In the genomic region with DNA sequence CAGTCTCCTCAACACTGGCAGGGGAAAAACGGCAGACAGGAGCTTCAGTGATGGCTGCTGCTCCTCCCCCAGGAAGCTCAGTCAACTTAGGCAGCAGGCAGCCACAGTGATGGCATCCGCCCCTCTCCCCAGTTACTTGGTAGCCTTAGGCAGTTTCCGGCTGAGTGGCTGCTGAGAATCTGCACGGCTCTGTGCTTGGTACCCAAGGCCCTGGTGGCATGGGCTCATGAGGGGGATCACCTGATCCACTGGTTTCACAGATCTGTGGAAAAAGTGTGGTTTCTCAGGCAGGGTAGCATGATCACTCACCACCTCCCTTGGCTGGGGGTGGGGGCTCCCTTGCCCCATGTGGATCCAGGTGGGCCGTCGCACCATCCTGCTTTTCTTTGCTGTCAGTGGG, we compare ENCODE assay signal across 25 cellular contexts.
"Had no signal": no experiment of that assay in that cellular context is flagged by ENCODE, and none has a peak within 500 bp of the region (broad histone marks: within the 10 kb centered on the region; RNA-seq: fewer than 3 reads in every experiment).

No MANE protein-coding gene starts in this region.

- H3K4me3 Mint-ChIP-seq: activated CD8-positive, alpha-beta T cell treated with anti-CD3 and anti-CD28 coated beads, Interleukin-2, amount 10 ng/mL, durations not matched to agents 7 days and 5 days; activated naive CD8-positive, alpha-beta T cell treated with anti-CD3 and anti-CD28 coated beads, Interleukin-2, amount 10 ng/mL, durations not matched to agents 7 days and 5 days; T-helper 1 cell treated with Interleukin-12 subunit alpha and Interleukin-12 subunit beta and Interleukin-4 antibody, amounts not matched to agents 30 μg/mL and 1 μg/mL, for 36 hours; WTC11 had no signal

- H3K36me3 Mint-ChIP-seq: activated naive CD8-positive, alpha-beta T cell treated with anti-CD3 and anti-CD28 coated beads, Interleukin-2, amount 10 ng/mL, durations not matched to agents 7 days and 5 days had no signal

- ATAC-seq: activated CD8-positive, alpha-beta T cell treated with anti-CD3 and anti-CD28 coated beads, Interleukin-2, amount 10 ng/mL, durations not matched to agents 7 days and 5 days; WTC11 had no signal

- H3K36me3 ChIP-seq: adrenal gland, Peyer's patch had no signal

- H3K27me3 Mint-ChIP-seq: activated naive CD8-positive, alpha-beta T cell treated with anti-CD3 and anti-CD28 coated beads, Interleukin-2, amount 10 ng/mL, durations not matched to agents 7 days and 5 days had no signal

- H3K27me3 ChIP-seq: adrenal gland, Peyer's patch had no signal

- H3K4me1 Mint-ChIP-seq: activated naive CD8-positive, alpha-beta T cell treated with anti-CD3 and anti-CD28 coated beads, Interleukin-2, amount 10 ng/mL, durations not matched to agents 7 days and 5 days; WTC11 had no signal

- DNase-seq: activated CD4-positive, alpha-beta T cell treated with anti-CD3 and anti-CD28 coated beads for 48 hours; activated CD4-positive, alpha-beta T cell treated with anti-CD3 and anti-CD28 coated beads, Interleukin-2, amount 50 U/mL, for 4 hours; activated CD4-positive, CD25-positive, alpha-beta regulatory T cell treated with anti-CD3 and anti-CD28 coated beads, Interleukin-2, amount 50 U/mL, for 72 hours; activated CD8-positive, alpha-beta memory T cell treated with anti-CD3 and anti-CD28 coated beads, Interleukin-2, amount 50 U/mL, for 48 hours; activated CD8-positive, alpha-beta T cell treated with anti-CD3 and anti-CD28 coated beads, Interleukin-2, amount 10 ng/mL, durations not matched to agents 7 days and 5 days; activated naive CD4-positive, alpha-beta T cell treated with anti-CD3 and anti-CD28 coated beads, Interleukin-2, amount 50 U/mL, for 16 hours; activated naive CD8-positive, alpha-beta T cell treated with anti-CD3 and anti-CD28 coated beads, Interleukin-2, amount 10 ng/mL, durations not matched to agents 7 days and 5 days; activated T-cell treated with anti-CD3 and anti-CD28 coated beads, Interleukin-2, amount 50 U/mL, for 1 hour; adrenal gland; anterior cingulate cortex; KBM-7; NCI-H1092; NCI-H1417 treated with DMSO at 0.1 percent for 48 hours; NCI-H1694; NCI-H2029; NCI-H2107; NCI-H2171 treated with DMSO at 0.1 percent for 48 hours; NCI-H226; NCI-H526; NCI-H82; NK-92 treated with Interleukin-12 subunit alpha and Interleukin-12 subunit beta, amount 100 ng/mL, for 24 hours; SHP77 treated with DMSO at 0.1 percent for 48 hours had no signal

- H3K27ac ChIP-seq: adrenal gland, Peyer's patch had no signal

- H3K4me1 ChIP-seq: adrenal gland, Peyer's patch had no signal

- H3K4me3 ChIP-seq: adrenal gland, Peyer's patch had no signal

- H3K9me3 Mint-ChIP-seq: activated naive CD8-positive, alpha-beta T cell treated with anti-CD3 and anti-CD28 coated beads, Interleukin-2, amount 10 ng/mL, durations not matched to agents 7 days and 5 days had no signal

- H3K9me3 ChIP-seq: adrenal gland, Peyer's patch had no signal

- H3K27ac Mint-ChIP-seq: activated CD8-positive, alpha-beta T cell treated with anti-CD3 and anti-CD28 coated beads, Interleukin-2, amount 10 ng/mL, durations not matched to agents 7 days and 5 days; activated naive CD8-positive, alpha-beta T cell treated with anti-CD3 and anti-CD28 coated beads, Interleukin-2, amount 10 ng/mL, durations not matched to agents 7 days and 5 days; T-helper 1 cell treated with Interleukin-12 subunit alpha and Interleukin-12 subunit beta and Interleukin-4 antibody, amounts not matched to agents 30 μg/mL and 1 μg/mL, for 36 hours; WTC11 had no signal
